In the genomic region with DNA sequence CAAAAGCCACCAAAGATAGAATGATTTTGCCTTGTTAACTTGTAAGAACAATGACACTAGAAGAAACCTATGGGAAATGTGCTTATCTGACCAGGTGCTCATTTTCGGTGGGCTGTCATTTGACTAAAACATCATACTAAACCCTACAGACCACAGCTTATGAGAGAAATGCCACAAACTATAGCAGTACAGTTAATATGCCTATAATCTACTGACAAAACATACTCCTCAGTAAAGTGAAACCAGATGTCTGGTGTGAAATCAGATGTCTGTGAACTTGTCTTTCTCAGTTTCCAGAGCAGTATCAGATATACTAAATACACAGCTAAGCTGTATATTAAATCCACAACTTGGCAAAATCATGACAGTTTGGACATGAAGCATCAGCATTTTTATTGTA, we compare ENCODE assay signal across 13 cellular contexts. TPM values are rescaled to one million over a fixed set of nuclear protein-coding genes. Genes with fewer than 3 reads are reported as not detected.
DNase-seq lines count a peak whose midpoint lies in the region; ATAC-seq and TF ChIP-seq lines count a peak whose summit lies in the region.
"Had no signal": no experiment of that assay in that cellular context is flagged by ENCODE, and none has a peak within 500 bp of the region (broad histone marks: within the 10 kb centered on the region; RNA-seq: fewer than 3 reads in every experiment).

No MANE protein-coding gene starts in this region.

- H3K27ac ChIP-seq in Peyer's patch: no peak overlapping the region
- no peak overlapping the region for H3K27ac ChIP-seq in uterus
- H3K27ac ChIP-seq: left lung, RWPE1 had no signal

- H3K4me3 ChIP-seq in fibroblast of mammary gland (ENCODE audit: control insufficient read depth, low read depth, low read length) (no peak overlapping the region), Peyer's patch (no peak overlapping the region), uterus (no peak overlapping the region)
- H3K4me3 ChIP-seq: left lung had no signal

- TF ChIP-seq CTCF in fibroblast of mammary gland (conservative IDR thresholded peaks at IDR 0.05; ENCODE audit: control insufficient read depth, insufficient read depth, low read depth, low read length): no peak
- no peak for TF ChIP-seq CTCF in Peyer's patch (IDR thresholded peaks at IDR 0.05)
- no peak for TF ChIP-seq CTCF in uterus (IDR thresholded peaks at IDR 0.05)

- TF ChIP-seq POLR2A in Peyer's patch (IDR thresholded peaks at IDR 0.05) (no peak), uterus (IDR thresholded peaks at IDR 0.05) (no peak)

- intact Hi-C loops in uterus (cut with DNase I; ENCODE audit: low total_unique reads): no loop called here

- DNase-seq in fibroblast of mammary gland (ENCODE audit: low read depth): peak; percentile 33
- no peak for DNase-seq in SKM-1 (lab: John Stamatoyannopoulos, UW; ENCODE audit: unreplicated experiment)
- no peak for DNase-seq in CD1c-positive myeloid dendritic cell (ENCODE audit: extremely low spot score)
- DNase-seq in Peyer's patch: no peak
- DNase-seq in uterus: no peak
- DNase-seq: activated CD8-positive, alpha-beta memory T cell treated with anti-CD3 and anti-CD28 coated beads, Interleukin-2, amount 10 ng/mL, durations not matched to agents 7 days and 5 days; Kasumi-1; left lung had no signal

- H3K9me3 ChIP-seq in Peyer's patch (no peaks in the 10 kb centered on the region), uterus (no peaks in the 10 kb centered on the region)
- H3K9me3 ChIP-seq: left lung had no signal

- ATAC-seq in GM18861 (IDR thresholded peaks at IDR 0.05; ENCODE audit: unreplicated experiment) (peak; percentile 45), GM21723 (IDR thresholded peaks at IDR 0.05; ENCODE audit: unreplicated experiment) (peak; percentile 65), HG03432 (IDR thresholded peaks at IDR 0.05; ENCODE audit: unreplicated experiment) (peak; percentile 59)
- ATAC-seq: activated CD8-positive, alpha-beta memory T cell treated with anti-CD3 and anti-CD28 coated beads, Interleukin-2, amount 10 ng/mL, durations not matched to agents 7 days and 5 days; left lung; sciatic nerve had no signal

- peaks cover 0 to 13% (median 3%) of the 10 kb centered on the region in 4 donors for H3K4me1 ChIP-seq in Peyer's patch
- H3K4me1 ChIP-seq in uterus: peaks cover 0 to 9% of the 10 kb centered on the region in 2 donors

- H3K36me3 ChIP-seq in Peyer's patch (peaks cover 0 to 7% (median 0%) of the 10 kb centered on the region in 3 donors), uterus (no peaks in the 10 kb centered on the region)
- H3K36me3 ChIP-seq: left lung had no signal

- H3K27me3 ChIP-seq in Peyer's patch (no peaks in the 10 kb centered on the region), uterus (no peaks in the 10 kb centered on the region)
- H3K27me3 ChIP-seq: left lung had no signal

RNA-seq across cellular contexts. Expression of a gene that starts 3.3 kb away (rescaled TPM):
- 10 to 100 TPM in 2 of 4 donors, 1 to 10 TPM in 2; 5.1 to 16.5 (median 10.9) TPM for total RNA-seq in Peyer's patch
- total RNA-seq in uterus: 10 to 100 TPM in 3 of 4 donors, 1 to 10 TPM in 1; 2.6 to 69.1 (median 34.7) TPM
